Comparison of ENCODE assay signal across 1 cellular context in genomic region chr3:195268608-195269309, GRCh38.
TF ChIP-seq lines count a peak whose summit lies in the region.

No MANE protein-coding gene starts in this region.

TF ChIP-seq in H1, 55 proteins besides CTCF, POLR2A, EP300 and RAD21:
- no peak for TF ChIP-seq MAX (IDR thresholded peaks at IDR 0.05)
- TF ChIP-seq PHF8 (conservative IDR thresholded peaks at IDR 0.05; ENCODE audit: low read depth, low read length): no peak
- no peak for TF ChIP-seq CTBP2 (IDR thresholded peaks at IDR 0.05; ENCODE audit: borderline replicate concordance, insufficient read depth, insufficient read length, low read length)
- no peak for TF ChIP-seq CREB1 (IDR thresholded peaks at IDR 0.05)
- no peak for TF ChIP-seq EZH2 (IDR thresholded peaks at IDR 0.05; ENCODE audit: low read depth, low read length, severe bottlenecking)
- TF ChIP-seq BCL11A (IDR thresholded peaks at IDR 0.05; ENCODE audit: low read depth in 2 of 2, low read length in 2 of 2): no peak
- TF ChIP-seq SUZ12 (IDR thresholded peaks at IDR 0.05; ENCODE audit: low read length): no peak
- no peak for TF ChIP-seq BRCA1 (IDR thresholded peaks at IDR 0.05; ENCODE audit: low read depth, low read length)
